16 cellular contexts compared by ENCODE assay signal in the genomic region with DNA sequence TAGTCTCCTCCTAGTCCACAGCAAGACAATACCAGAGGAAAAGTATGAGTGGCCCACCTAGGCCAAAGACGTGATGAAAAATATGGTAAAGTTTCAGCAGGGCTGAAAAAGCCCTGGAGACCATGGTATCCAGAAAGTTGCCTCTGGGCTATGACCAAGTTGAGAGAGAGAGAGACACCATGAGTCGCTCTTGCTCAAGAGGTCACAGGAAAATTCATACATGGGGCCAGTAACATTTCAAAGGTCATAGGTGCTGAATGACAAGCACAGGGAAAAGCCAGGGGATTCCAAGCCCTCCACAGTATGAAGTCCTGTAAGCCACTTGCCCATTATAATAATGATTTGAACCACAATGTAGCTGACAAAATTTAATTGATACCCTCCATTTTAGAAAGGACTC.
A peak's percentile ranks its signal among the peaks of the same experiment; 100 is the strongest.
DNase-seq lines count a peak whose midpoint lies in the region; ATAC-seq, FAIRE-seq and TF ChIP-seq lines count a peak whose summit lies in the region.
"Had no signal": no experiment of that assay in that cellular context is flagged by ENCODE, and none has a peak within 500 bp of the region (broad histone marks: within the 10 kb centered on the region; RNA-seq: fewer than 3 reads in every experiment).

No MANE protein-coding gene starts in this region.

- no peaks in the 10 kb centered on the region for H3K9me2 ChIP-seq in GM23248 (ENCODE audit: insufficient read depth)

- H3K4me1 ChIP-seq in GM23248 (ENCODE audit: insufficient read depth) (no peaks in the 10 kb centered on the region), keratinocyte (ENCODE audit: control insufficient read depth, extremely low read depth, insufficient read depth, low read length) (no peaks in the 10 kb centered on the region), tibial nerve (no peaks in the 10 kb centered on the region)

- no peak for TF ChIP-seq POLR2A in tibial nerve (IDR thresholded peaks at IDR 0.05)

- no peak for TF ChIP-seq EP300 in tibial nerve (IDR thresholded peaks at IDR 0.05)

- H3K36me3 Mint-ChIP-seq in activated T-cell treated with anti-CD3 and anti-CD28 coated beads, Interleukin-2, amount 50 U/mL, for 72 hours (ENCODE audit: insufficient read depth in 2 of 2): no peaks in the 10 kb centered on the region
- H3K36me3 Mint-ChIP-seq: CD8-positive, alpha-beta T cell had no signal

- dilution Hi-C loops in keratinocyte (cut with MboI; ENCODE audit: extremely low pct_ligation_motif_present, low sequenced_read_pairs): no loop called here

- H3K9me3 Mint-ChIP-seq in activated T-cell treated with anti-CD3 and anti-CD28 coated beads, Interleukin-2, amount 50 U/mL, for 72 hours: peaks cover 0 to 1% of the 10 kb centered on the region in 2 donors
- H3K9me3 Mint-ChIP-seq: CD8-positive, alpha-beta T cell had no signal

- FAIRE-seq in keratinocyte (lab: Jason Lieb, UNC): peak; percentile 32
- FAIRE-seq: D721Med had no signal

- no peaks in the 10 kb centered on the region for H3F3A ChIP-seq in GM23248 (ENCODE audit: insufficient read depth)

- H3K9me3 ChIP-seq in GM23248 (ENCODE audit: low read depth) (peaks cover 7% of the 10 kb centered on the region), keratinocyte (ENCODE audit: control insufficient read depth, low read depth, low read length) (no peaks in the 10 kb centered on the region), tibial nerve (peaks cover 0 to 20% (median 4%) of the 10 kb centered on the region in 4 donors)

- no peak for ATAC-seq in GM21390 (IDR thresholded peaks at IDR 0.05; ENCODE audit: unreplicated experiment)
- ATAC-seq in activated T-cell treated with anti-CD3 and anti-CD28 coated beads, Interleukin-2, amount 50 U/mL, for 72 hours (replicated peaks in 1 of 2): no peak
- ATAC-seq: CD8-positive, alpha-beta T cell; GM23338 had no signal

- H3K4me3 ChIP-seq in GM23248 (no peak overlapping the region), keratinocyte (ENCODE audit: control insufficient read depth in 2 of 3, extremely low read depth in 1 of 3, insufficient read depth in 2 of 3, low read depth in 1 of 3, low read length in 3 of 3) (no peak overlapping the region), tibial nerve (no peak overlapping the region)
- H3K4me3 ChIP-seq: GM23338 had no signal

- TF ChIP-seq CTCF in keratinocyte (optimal IDR thresholded peaks at IDR 0.05 in 1 of 3, IDR thresholded peaks at IDR 0.05 in 1 of 3, conservative IDR thresholded peaks at IDR 0.05 in 1 of 3; ENCODE audit: extremely low read depth in 1 of 3, insufficient read depth in 2 of 3, low read length in 3 of 3) (no peak), tibial nerve (IDR thresholded peaks at IDR 0.05) (no peak)

- peak; percentile 4 for DNase-seq in GM23248
- DNase-seq in M059J (ENCODE audit: low read depth): peak; percentile 45
- DNase-seq in amniotic epithelial cell (ENCODE audit: low read depth): peak; percentile 12
- no peak for DNase-seq in keratinocyte (ENCODE audit: low read depth, low spot score)
- DNase-seq in tibial nerve (ENCODE audit: low spot score in 2 of 2): no peak
- DNase-seq in G401 (ENCODE audit: low spot score): no peak
- DNase-seq in activated T-cell treated with anti-CD3 and anti-CD28 coated beads, Interleukin-2, amount 50 U/mL, for 72 hours: no peak
- DNase-seq: CD8-positive, alpha-beta T cell; COR-L47; DMS153; DMS79 treated with DMSO at 0.1 percent for 48 hours; H7 had no signal

- H3K27ac ChIP-seq in GM23248: no peak overlapping the region
- H3K27ac ChIP-seq in keratinocyte (ENCODE audit: control insufficient read depth, insufficient read depth, low read length): no peak overlapping the region
- H3K27ac ChIP-seq in tibial nerve: no peak overlapping the region

- H3K9ac ChIP-seq in GM23248 (no peak overlapping the region), keratinocyte (ENCODE audit: control insufficient read depth, extremely low read depth, insufficient read depth, low read length) (no peak overlapping the region)

- no peak overlapping the region for H3K27ac Mint-ChIP-seq in activated T-cell treated with anti-CD3 and anti-CD28 coated beads, Interleukin-2, amount 50 U/mL, for 72 hours
- H3K27ac Mint-ChIP-seq: CD8-positive, alpha-beta T cell; GM23338 had no signal

- H3K79me2 ChIP-seq in GM23248 (ENCODE audit: insufficient read depth) (no peaks in the 10 kb centered on the region), keratinocyte (ENCODE audit: control insufficient read depth, insufficient read depth, low read length) (no peaks in the 10 kb centered on the region)

- H3K27me3 ChIP-seq in GM23248 (replicated peaks; ENCODE audit: insufficient read depth): no peaks in the 10 kb centered on the region
- H3K27me3 ChIP-seq in keratinocyte (ENCODE audit: control insufficient read depth, extremely low read depth, insufficient read depth, low read length): no peaks in the 10 kb centered on the region
- H3K27me3 ChIP-seq in tibial nerve: no peaks in the 10 kb centered on the region

- peaks cover 7% of the 10 kb centered on the region for H3K27me3 Mint-ChIP-seq in activated T-cell treated with anti-CD3 and anti-CD28 coated beads, Interleukin-2, amount 50 U/mL, for 72 hours (ENCODE audit: low read depth)

- H2AFZ ChIP-seq in GM23248 (no peak overlapping the region), keratinocyte (ENCODE audit: control insufficient read depth, low read length) (no peak overlapping the region)
- H2AFZ ChIP-seq: GM23338 had no signal

- H3K4me2 ChIP-seq in GM23248 (ENCODE audit: unreplicated experiment) (no peak overlapping the region), keratinocyte (ENCODE audit: control insufficient read depth, extremely low read depth, insufficient read depth, low read depth, low read length) (no peak overlapping the region)
- H3K4me2 ChIP-seq: GM23338 had no signal

- no peak overlapping the region for H3K4me3 Mint-ChIP-seq in activated T-cell treated with anti-CD3 and anti-CD28 coated beads, Interleukin-2, amount 50 U/mL, for 72 hours
- H3K4me3 Mint-ChIP-seq: CD14-positive monocyte; CD8-positive, alpha-beta T cell; GM23338 had no signal

- 76 to 83% methylated on average over 2 of the region's 2 CpGs for whole genome bisulfite sequencing in GM23248 (ENCODE audit: low coverage in 1 of 2, low lambda C conversion rate in 2 of 2, missing lambda C conversion rate in 2 of 2), 2 experiments
- WGBS in tibial nerve, 2 donors: 96 to 98% methylated on average over 2 of the region's 2 CpGs

- H3K36me3 ChIP-seq in GM23248 (ENCODE audit: low read depth) (no peaks in the 10 kb centered on the region), keratinocyte (ENCODE audit: control insufficient read depth in 2 of 2, extremely low read depth in 1 of 2, insufficient read depth in 2 of 2, low read length in 2 of 2) (no peaks in the 10 kb centered on the region), tibial nerve (no peaks in the 10 kb centered on the region)

- in situ Hi-C loops in GM23248 (cut with MboI) (no loop called here), G401 (cut with HindIII; ENCODE audit: low sequenced_read_pairs) (no loop called here)

- H3K9me1 ChIP-seq in keratinocyte (ENCODE audit: control insufficient read depth, extremely low read depth, insufficient read depth, low read length): no peaks in the 10 kb centered on the region

- H4K20me1 ChIP-seq in GM23248 (ENCODE audit: insufficient read depth) (no peaks in the 10 kb centered on the region), keratinocyte (ENCODE audit: control insufficient read depth, extremely low read depth, insufficient read depth, low read length) (no peaks in the 10 kb centered on the region)

- no peaks in the 10 kb centered on the region for H3K4me1 Mint-ChIP-seq in activated T-cell treated with anti-CD3 and anti-CD28 coated beads, Interleukin-2, amount 50 U/mL, for 72 hours (ENCODE audit: low read depth)
- H3K4me1 Mint-ChIP-seq: GM23338 had no signal

Comparison
In these comparisons a context has a peak if more than half of its experiments do, and no peak if none do; other contexts are left out.
1. DNase-seq: peak in GM23248 (single experiment), M059J (single experiment) and amniotic epithelial cell (single experiment); none in keratinocyte (single experiment), tibial nerve (0 of 2), G401 (single experiment) and activated T-cell treated with anti-CD3 and anti-CD28 coated beads, Interleukin-2, amount 50 U/mL, for 72 hours (0 of 2).